ENCODE assay signal across 17 cellular contexts in the genomic region with DNA sequence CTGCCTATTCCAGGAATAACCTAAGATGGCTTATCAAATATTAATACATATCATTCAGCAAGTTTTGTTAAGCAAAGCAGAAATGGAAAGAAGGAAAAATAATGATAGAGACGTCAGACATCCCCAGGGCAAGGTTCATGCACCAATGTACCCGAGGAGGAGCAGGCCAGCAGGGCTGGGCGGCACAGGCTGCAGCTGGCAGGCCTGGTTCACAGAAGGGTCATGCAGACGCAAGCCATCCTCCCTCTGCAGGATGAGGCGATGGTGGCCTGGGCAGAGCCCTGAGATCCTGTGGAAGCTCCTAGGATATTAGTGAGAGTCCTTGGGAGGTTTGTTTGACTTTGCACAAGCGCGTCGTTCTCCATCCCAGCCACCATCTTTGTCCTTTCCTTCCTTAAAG. TPM values are rescaled to one million over a fixed set of nuclear protein-coding genes. Genes with fewer than 3 reads are reported as not detected.
A peak's percentile ranks its signal among the peaks of the same experiment; 100 is the strongest.
DNase-seq lines count a peak whose midpoint lies in the region; ATAC-seq and FAIRE-seq lines count a peak whose summit lies in the region.
"Had no signal": no experiment of that assay in that cellular context is flagged by ENCODE, and none has a peak within 500 bp of the region (broad histone marks: within the 10 kb centered on the region; RNA-seq: fewer than 3 reads in every experiment).

No MANE protein-coding gene starts in this region.

- DNase-seq in T-helper 2 cell treated with Interferon-gamma antibody and Interleukin-4, amounts not matched to agents 5 μg/mL and 100 μg/mL, for 36 hours (ENCODE audit: low spot score): peak; percentile 3
- DNase-seq in T-helper 2 cell (no peak), RPMI7951 (ENCODE audit: low read depth) (peak; percentile 35), mesenchymal stem cell (no peak), small intestine (peak; percentile 35), DMS79 (lab: John Stamatoyannopoulos, UW) (no peak)
- DNase-seq in activated naive CD4-positive, alpha-beta T cell treated with Interleukin-2 at 50 U/mL for 16 hours: no peak
- DNase-seq: NCI-H2029, NCI-H226, NCI-H510A treated with DMSO at 0.1 percent for 48 hours, Peyer's patch had no signal

- no peak overlapping the region for H3K4ac ChIP-seq in mesenchymal stem cell (ENCODE audit: low read depth in 1 of 2, low read length in 2 of 2)

- no peak overlapping the region for H3K23ac ChIP-seq in mesenchymal stem cell (ENCODE audit: low read length in 2 of 2)

- H2BK12ac ChIP-seq in mesenchymal stem cell (ENCODE audit: low read length in 2 of 2): peak overlapping the region in 1 of 2 experiments; percentile 49

- H3K9me3 ChIP-seq in mesenchymal stem cell (ENCODE audit: control insufficient read depth, low read length) (no peaks in the 10 kb centered on the region), small intestine (ENCODE audit: control insufficient read depth, low read depth) (no peaks in the 10 kb centered on the region)
- H3K9me3 ChIP-seq: Peyer's patch, SJCRH30 had no signal

- no peaks in the 10 kb centered on the region for H3K9me3 Mint-ChIP-seq in T-helper 2 cell treated with Interferon-gamma antibody and Interleukin-4, amounts not matched to agents 5 μg/mL and 100 μg/mL, for 36 hours

- H2BK120ac ChIP-seq in mesenchymal stem cell (ENCODE audit: low read depth, low read length): no peak overlapping the region

- H2BK5ac ChIP-seq in mesenchymal stem cell (ENCODE audit: low read depth, low read length, poor library complexity, severe bottlenecking): no peak overlapping the region

- no peak overlapping the region for H3K4me2 ChIP-seq in mesenchymal stem cell (ENCODE audit: low read length, poor library complexity, severe bottlenecking)
- H3K4me2 ChIP-seq: KMS-11 had no signal

- H3K4me1 ChIP-seq in mesenchymal stem cell (ENCODE audit: control insufficient read depth, insufficient read depth, low read depth, low read length) (peaks cover 19% of the 10 kb centered on the region), small intestine (ENCODE audit: control insufficient read depth in 2 of 2, insufficient read depth in 1 of 2, low read depth in 1 of 2, low read length in 1 of 2) (no peaks in the 10 kb centered on the region)

- H2AK5ac ChIP-seq in mesenchymal stem cell (ENCODE audit: low read length, severe bottlenecking): peak overlapping the region; percentile 72

- H3K9ac ChIP-seq in mesenchymal stem cell (ENCODE audit: low read length): peak overlapping the region; percentile 87
- H3K9ac ChIP-seq: GM23248, KMS-11 had no signal

- peak overlapping the region; percentile 9 for H4K91ac ChIP-seq in mesenchymal stem cell (ENCODE audit: low read length)

- peak overlapping the region; percentile 15 for H2BK15ac ChIP-seq in mesenchymal stem cell (ENCODE audit: low read depth, poor library complexity, severe bottlenecking)

- H3K18ac ChIP-seq in mesenchymal stem cell (ENCODE audit: low read depth in 1 of 2, low read length in 2 of 2): peak overlapping the region in 1 of 2 experiments; percentile 86

- H3K36me3 ChIP-seq in mesenchymal stem cell (ENCODE audit: control insufficient read depth in 1 of 2, insufficient read depth in 2 of 2, low read depth in 1 of 2, low read length in 2 of 2) (no peaks in the 10 kb centered on the region), small intestine (ENCODE audit: control insufficient read depth in 2 of 2, insufficient read depth in 2 of 2, low read length in 2 of 2) (no peaks in the 10 kb centered on the region)
- H3K36me3 ChIP-seq: Peyer's patch, SJCRH30 had no signal

- no peaks in the 10 kb centered on the region for H3K36me3 Mint-ChIP-seq in T-helper 2 cell treated with Interferon-gamma antibody and Interleukin-4, amounts not matched to agents 5 μg/mL and 100 μg/mL, for 36 hours (ENCODE audit: low read depth)

- no peak overlapping the region for H3K27ac ChIP-seq in mesenchymal stem cell (ENCODE audit: low read length, poor library complexity, severe bottlenecking)
- no peak overlapping the region for H3K27ac ChIP-seq in small intestine (ENCODE audit: low read depth in 1 of 2, low read length in 1 of 2)
- H3K27ac ChIP-seq: GM23248, KMS-11, Peyer's patch, SJCRH30 had no signal

- no peaks in the 10 kb centered on the region for H3K27me3 ChIP-seq in mesenchymal stem cell (ENCODE audit: control insufficient read depth in 1 of 2, insufficient read depth in 1 of 2, low read length in 2 of 2)
- H3K27me3 ChIP-seq in small intestine (ENCODE audit: control insufficient read depth in 2 of 2, insufficient read depth in 2 of 2, low read length in 2 of 2): no peaks in the 10 kb centered on the region
- H3K27me3 ChIP-seq: Peyer's patch, SJCRH30 had no signal

- H3K79me1 ChIP-seq in mesenchymal stem cell (replicated peaks; ENCODE audit: low read length, poor library complexity, severe bottlenecking): no peaks in the 10 kb centered on the region

- H3K4me3 ChIP-seq in mesenchymal stem cell (ENCODE audit: insufficient read depth in 1 of 2, low read depth in 1 of 2, low read length in 2 of 2): no peak overlapping the region
- no peak overlapping the region for H3K4me3 ChIP-seq in small intestine (ENCODE audit: low read depth in 1 of 2, low read length in 2 of 2)
- H3K4me3 ChIP-seq: GM23248, Peyer's patch, SJCRH30 had no signal

- H3K14ac ChIP-seq in mesenchymal stem cell (ENCODE audit: low read length in 2 of 2): no peak overlapping the region

- peaks cover 37% of the 10 kb centered on the region for H3K4me1 Mint-ChIP-seq in T-helper 2 cell treated with Interferon-gamma antibody and Interleukin-4, amounts not matched to agents 5 μg/mL and 100 μg/mL, for 36 hours (ENCODE audit: low read depth)

- H4K8ac ChIP-seq in mesenchymal stem cell (ENCODE audit: low read length): no peak overlapping the region

- FAIRE-seq in small intestine (lab: Jason Lieb, UNC): no peak
- FAIRE-seq: GM12891, HTR-8/SVneo had no signal

- whole genome bisulfite sequencing in mesenchymal stem cell: 97% methylated on average over 8 of the region's 8 CpGs
- WGBS in small intestine, 3 donors: 44 to 77% (median 64%) methylated on average over 8 of the region's 8 CpGs

- H3K27me3 Mint-ChIP-seq in T-helper 2 cell treated with Interferon-gamma antibody and Interleukin-4, amounts not matched to agents 5 μg/mL and 100 μg/mL, for 36 hours (ENCODE audit: low read depth): no peaks in the 10 kb centered on the region

- no peak overlapping the region for H3K27ac Mint-ChIP-seq in T-helper 2 cell treated with Interferon-gamma antibody and Interleukin-4, amounts not matched to agents 5 μg/mL and 100 μg/mL, for 36 hours

- no peak overlapping the region for H3K4me3 Mint-ChIP-seq in T-helper 2 cell treated with Interferon-gamma antibody and Interleukin-4, amounts not matched to agents 5 μg/mL and 100 μg/mL, for 36 hours

- ATAC-seq in GM19463 (IDR thresholded peaks at IDR 0.05; ENCODE audit: unreplicated experiment): no peak

- H2AFZ ChIP-seq in mesenchymal stem cell (ENCODE audit: low read depth, low read length): no peak overlapping the region
- H2AFZ ChIP-seq: GM23248 had no signal

RNA-seq across cellular contexts. Expression of a gene that starts 30.0 kb away (rescaled TPM):
- total RNA-seq in RPMI7951 (2014; rRNA removed; shearing (Covaris generic)): 0.60 and 0.88 TPM in 2 replicates
- 7.8 TPM for polyA plus RNA-seq in mesenchymal stem cell (2013, experiment 1 of 2)
- polyA plus RNA-seq in mesenchymal stem cell (2013, experiment 2 of 2): 8.1 TPM
- 1 to 10 TPM in 2 of 3 donors, not detected in 1; 3.6 to 3.8 TPM for polyA plus RNA-seq in small intestine

Comparison
In these comparisons a context has a peak if more than half of its experiments do, and no peak if none do; other contexts are left out.
1. DNase-seq: peak in T-helper 2 cell treated with Interferon-gamma antibody and Interleukin-4, amounts not matched to agents 5 μg/mL and 100 μg/mL, for 36 hours (single experiment), RPMI7951 (single experiment) and small intestine (single experiment); none in T-helper 2 cell (0 of 5), mesenchymal stem cell (single experiment), DMS79 (single experiment) and activated naive CD4-positive, alpha-beta T cell treated with Interleukin-2 at 50 U/mL for 16 hours (single experiment).